10 cellular contexts compared by ENCODE assay signal in genomic region chr19:45576682-45577081, GRCh38. TPM values are rescaled to one million over a fixed set of nuclear protein-coding genes. Genes with fewer than 3 reads are reported as not detected.
DNase-seq lines count a peak whose midpoint lies in the region; ATAC-seq and TF ChIP-seq lines count a peak whose summit lies in the region.
"Had no signal": no experiment of that assay in that cellular context is flagged by ENCODE, and none has a peak within 500 bp of the region (broad histone marks: within the 10 kb centered on the region; RNA-seq: fewer than 3 reads in every experiment).

No MANE protein-coding gene starts in this region.

- peaks cover 0 to 4% (median 0%) of the 10 kb centered on the region in 12 donors for H3K9me3 ChIP-seq in heart left ventricle
- no peaks in the 10 kb centered on the region for H3K9me3 ChIP-seq in colonic mucosa
- no peaks in the 10 kb centered on the region for H3K9me3 ChIP-seq in muscle layer of duodenum (ENCODE audit: control insufficient read depth in 1 of 2, low read length in 2 of 2)
- H3K9me3 ChIP-seq: MG63, tibial nerve had no signal

- peak in 1 of 4 donors; percentile 5 for ATAC-seq in heart left ventricle
- no peak for ATAC-seq in left cardiac atrium
- ATAC-seq in GM19035 (IDR thresholded peaks at IDR 0.05; ENCODE audit: unreplicated experiment), result no peak

- no peaks in the 10 kb centered on the region for H3K27me3 ChIP-seq in heart left ventricle
- H3K27me3 ChIP-seq in colonic mucosa, result no peaks in the 10 kb centered on the region
- H3K27me3 ChIP-seq in muscle layer of duodenum (ENCODE audit: low read depth, low read length), result no peaks in the 10 kb centered on the region
- H3K27me3 ChIP-seq: MG63, tibial nerve had no signal

- H3K27ac ChIP-seq in heart left ventricle, result peak overlapping the region in 11 of 12 donors; percentile 28 to 85 (median 71)
- H3K27ac ChIP-seq in colonic mucosa, result peak overlapping the region; percentile 82
- H3K27ac ChIP-seq in muscle layer of duodenum (ENCODE audit: low read length), result peak overlapping the region; percentile 56
- H3K27ac ChIP-seq: tibial nerve had no signal

- no peak for TF ChIP-seq POLR2A in heart left ventricle (IDR thresholded peaks at IDR 0.05)

- H3K4me3 ChIP-seq in heart left ventricle, result no peak overlapping the region
- H3K4me3 ChIP-seq in colonic mucosa, result no peak overlapping the region
- H3K4me3 ChIP-seq in muscle layer of duodenum (ENCODE audit: low read depth in 1 of 2, low read length in 2 of 2), result no peak overlapping the region
- H3K4me3 ChIP-seq: MG63, tibial nerve had no signal

- peaks cover 0 to 4% (median 0%) of the 10 kb centered on the region in 9 donors for H3K36me3 ChIP-seq in heart left ventricle
- H3K36me3 ChIP-seq in colonic mucosa, result no peaks in the 10 kb centered on the region
- no peaks in the 10 kb centered on the region for H3K36me3 ChIP-seq in muscle layer of duodenum (ENCODE audit: control insufficient read depth in 1 of 2, insufficient read depth in 2 of 2, low read length in 2 of 2)
- H3K36me3 ChIP-seq: tibial nerve had no signal

- peaks cover 0 to 53% (median 23%) of the 10 kb centered on the region in 12 donors for H3K4me1 ChIP-seq in heart left ventricle
- peaks cover 8% of the 10 kb centered on the region for H3K4me1 ChIP-seq in colonic mucosa
- peaks cover 13 to 19% of the 10 kb centered on the region in 2 donors for H3K4me1 ChIP-seq in muscle layer of duodenum (ENCODE audit: control insufficient read depth in 1 of 2, insufficient read depth in 2 of 2, low read length in 2 of 2)

- H3K9ac ChIP-seq in colonic mucosa (ENCODE audit: low read depth in 2 of 2, low read length in 2 of 2), result peak overlapping the region in 1 of 2 donors; percentile 63

- no peak for DNase-seq in heart left ventricle
- no peak for DNase-seq in left cardiac atrium
- no peak for DNase-seq in colonic mucosa
- DNase-seq in midbrain (lab: John Stamatoyannopoulos, UW), result no peak
- no peak for DNase-seq in NCI-H2171 (lab: John Stamatoyannopoulos, UW)
- no peak for DNase-seq in stimulated activated CD4-positive, alpha-beta T cell treated with anti-CD3 and anti-CD28 coated beads, Interleukin-4, amount 100 ng/mL, for 1 hour

- intact Hi-C loops in heart left ventricle (cut with DNase I), result loop anchor here in 2 of 10 donors (10.0 kb wide), 1 partner anchor 52 kb away; no protein-coding TSS in a partner anchor
- intact Hi-C loops in left cardiac atrium (cut with DNase I), result no loop called here
- intact Hi-C loops in colonic mucosa (cut with DNase I), result no loop called here

- WGBS in heart left ventricle, 4 donors, result 30 to 82% (median 46%) methylated on average over 3 of the region's 3 CpGs

- TF ChIP-seq CTCF in heart left ventricle (IDR thresholded peaks at IDR 0.05) (no peak), colonic mucosa (IDR thresholded peaks at IDR 0.05) (no peak)

RNA-seq across cellular contexts. Expression of gene OPA3, which starts 7.9 kb away (rescaled TPM):
- total RNA-seq in heart left ventricle, result 10 to 100 TPM; 21.3 to 30.4 (median 22.5) TPM
- polyA plus RNA-seq in heart left ventricle, result 10 to 100 TPM; 13.1 to 22.3 TPM
- total RNA-seq in left cardiac atrium, result 10 to 100 TPM; 19.1 to 27.1 TPM
- total RNA-seq in colonic mucosa, result 10 to 100 TPM; 12.4 to 14.8 TPM

RNA-seq across cellular contexts. Expression of gene GPR4, which starts 25.3 kb away (rescaled TPM):
- total RNA-seq in heart left ventricle, result 10 to 100 TPM in 3 of 9 donors, 1 to 10 TPM in 6; 2.7 to 36.0 (median 4.3) TPM
- 1 to 10 TPM; 5.1 to 6.9 TPM for polyA plus RNA-seq in heart left ventricle
- total RNA-seq in left cardiac atrium, result 10 to 100 TPM in 1 of 2 donors, 1 to 10 TPM in 1; 5.2 to 17.7 TPM
- total RNA-seq in colonic mucosa, result 1 to 10 TPM in 1 of 2 donors, under 1 TPM in 1; 0.52 to 2.0 TPM
